In genomic region chr4:10119773-10120172, GRCh38 we compare ENCODE assay signal across 17 cellular contexts. TPM values are rescaled to one million over a fixed set of nuclear protein-coding genes. Genes with fewer than 3 reads are reported as not detected.
A peak's percentile ranks its signal among the peaks of the same experiment; 100 is the strongest.
DNase-seq lines count a peak whose midpoint lies in the region; ATAC-seq and TF ChIP-seq lines count a peak whose summit lies in the region.
"Had no signal": no experiment of that assay in that cellular context is flagged by ENCODE, and none has a peak within 500 bp of the region (broad histone marks: within the 10 kb centered on the region; RNA-seq: fewer than 3 reads in every experiment).

No MANE protein-coding gene starts in this region.

- no peaks in the 10 kb centered on the region for H3K27me3 Mint-ChIP-seq in T-helper 1 cell treated with Interleukin-12 subunit alpha and Interleukin-12 subunit beta and Interleukin-4 antibody, amounts not matched to agents 30 μg/mL and 1 μg/mL, for 36 hours (ENCODE audit: low read depth)
- no peaks in the 10 kb centered on the region for H3K27me3 Mint-ChIP-seq in CD4-positive, alpha-beta T cell

- WGBS in esophagus squamous epithelium, 2 donors = 91 to 92% methylated on average over 5 to 7 of the region's 7 CpGs
- 81 to 88% methylated on average over 7 of the region's 7 CpGs for WGBS in sigmoid colon, 2 donors

- H3K4me3 Mint-ChIP-seq in T-helper 1 cell treated with Interleukin-12 subunit alpha and Interleukin-12 subunit beta and Interleukin-4 antibody, amounts not matched to agents 30 μg/mL and 1 μg/mL, for 36 hours = no peak overlapping the region
- peak overlapping the region; percentile 62 for H3K4me3 Mint-ChIP-seq in CD4-positive, alpha-beta T cell

- TF ChIP-seq POLR2A in esophagus squamous epithelium (IDR thresholded peaks at IDR 0.05) (no peak), sigmoid colon (IDR thresholded peaks at IDR 0.05) (no peak), Peyer's patch (IDR thresholded peaks at IDR 0.05) (no peak)

- H3K27me3 ChIP-seq in CD4-positive, alpha-beta T cell (ENCODE audit: control insufficient read depth, insufficient read depth, low read length) = no peaks in the 10 kb centered on the region
- H3K27me3 ChIP-seq in esophagus squamous epithelium = no peaks in the 10 kb centered on the region
- H3K27me3 ChIP-seq in sigmoid colon = no peaks in the 10 kb centered on the region
- no peaks in the 10 kb centered on the region for H3K27me3 ChIP-seq in Peyer's patch

- H3K27ac ChIP-seq in CD4-positive, alpha-beta T cell (ENCODE audit: low read depth, low read length) = peak overlapping the region; percentile 96
- peak overlapping the region in 3 of 4 donors; percentile 38 to 98 (median 47) for H3K27ac ChIP-seq in esophagus squamous epithelium
- H3K27ac ChIP-seq in sigmoid colon = peak overlapping the region; percentile 90 to 98 (median 96)
- peak overlapping the region in 1 of 4 donors; percentile 13 for H3K27ac ChIP-seq in Peyer's patch
- H3K27ac ChIP-seq: KMS-11 had no signal

- H3K4me1 ChIP-seq in esophagus squamous epithelium (peaks cover 16 to 44% (median 28%) of the 10 kb centered on the region in 3 donors), sigmoid colon (peaks cover 0 to 35% (median 29%) of the 10 kb centered on the region in 4 donors), Peyer's patch (peaks cover 10 to 24% (median 14%) of the 10 kb centered on the region in 4 donors)

- POLR2A ChIA-PET in CD4-positive, alpha-beta T cell (lab: Charles Lee) = interaction anchor here (1.1 to 5.3 kb wide), 2 partner anchors 23 to 38 kb away, joined by 3 to 126 read pairs; no protein-coding TSS in a partner anchor

- intact Hi-C loops in CD4-positive, alpha-beta T cell (cut with DNase I, micrococcal nuclease) = loop anchor here (2.0 to 10.0 kb wide), 4 partner anchors 38 to 425 kb away; no protein-coding TSS in a partner anchor
- intact Hi-C loops in esophagus squamous epithelium (cut with DNase I) (no loop called here), sigmoid colon (cut with DNase I) (loop anchor here (2.0 to 5.0 kb wide), 2 partner anchors 37 to 53 kb away; no protein-coding TSS in a partner anchor)

- H3K36me3 ChIP-seq in esophagus squamous epithelium = peaks cover 0 to 8% (median 7%) of the 10 kb centered on the region in 3 donors
- peaks cover 0 to 6% (median 4%) of the 10 kb centered on the region in 4 donors for H3K36me3 ChIP-seq in sigmoid colon
- peaks cover 0 to 6% (median 0%) of the 10 kb centered on the region in 3 donors for H3K36me3 ChIP-seq in Peyer's patch

- H3K36me3 Mint-ChIP-seq in T-helper 1 cell treated with Interleukin-12 subunit alpha and Interleukin-12 subunit beta and Interleukin-4 antibody, amounts not matched to agents 30 μg/mL and 1 μg/mL, for 36 hours (ENCODE audit: low read depth) = peaks cover 13% of the 10 kb centered on the region
- peaks cover 25% of the 10 kb centered on the region for H3K36me3 Mint-ChIP-seq in CD4-positive, alpha-beta T cell (ENCODE audit: low read depth)

- peak overlapping the region; percentile 36 for H3K27ac Mint-ChIP-seq in T-helper 1 cell treated with Interleukin-12 subunit alpha and Interleukin-12 subunit beta and Interleukin-4 antibody, amounts not matched to agents 30 μg/mL and 1 μg/mL, for 36 hours
- H3K27ac Mint-ChIP-seq in CD4-positive, alpha-beta T cell = peak overlapping the region; percentile 98

- no peak for ATAC-seq in CD4-positive, alpha-beta T cell (ENCODE audit: poor library complexity)
- ATAC-seq in HG03378 (IDR thresholded peaks at IDR 0.05; ENCODE audit: unreplicated experiment) = no peak

- H3K9me3 Mint-ChIP-seq in T-helper 1 cell treated with Interleukin-12 subunit alpha and Interleukin-12 subunit beta and Interleukin-4 antibody, amounts not matched to agents 30 μg/mL and 1 μg/mL, for 36 hours = no peaks in the 10 kb centered on the region
- no peaks in the 10 kb centered on the region for H3K9me3 Mint-ChIP-seq in CD4-positive, alpha-beta T cell

- H3K4me3 ChIP-seq in esophagus squamous epithelium = no peak overlapping the region
- no peak overlapping the region for H3K4me3 ChIP-seq in sigmoid colon
- H3K4me3 ChIP-seq in Peyer's patch = no peak overlapping the region

- TF ChIP-seq EP300 in sigmoid colon (IDR thresholded peaks at IDR 0.05) = no peak

- peaks cover 67% of the 10 kb centered on the region for H3K4me1 Mint-ChIP-seq in T-helper 1 cell treated with Interleukin-12 subunit alpha and Interleukin-12 subunit beta and Interleukin-4 antibody, amounts not matched to agents 30 μg/mL and 1 μg/mL, for 36 hours (ENCODE audit: low read depth)
- peaks cover 88% of the 10 kb centered on the region for H3K4me1 Mint-ChIP-seq in CD4-positive, alpha-beta T cell (ENCODE audit: low read depth)

- CTCF ChIA-PET in CD4-positive, alpha-beta T cell (lab: Charles Lee) = interaction anchor here (1.0 to 3.1 kb wide), 3 partner anchors 12 to 30 kb away, joined by 3 to 8 read pairs (median 3); no protein-coding TSS in a partner anchor

- H3K9me3 ChIP-seq in CD4-positive, alpha-beta T cell (ENCODE audit: control insufficient read depth, low read length) = no peaks in the 10 kb centered on the region
- H3K9me3 ChIP-seq in esophagus squamous epithelium = no peaks in the 10 kb centered on the region
- H3K9me3 ChIP-seq in sigmoid colon = no peaks in the 10 kb centered on the region
- H3K9me3 ChIP-seq in Peyer's patch = no peaks in the 10 kb centered on the region

- no peak for TF ChIP-seq CTCF in CD4-positive, alpha-beta T cell (IDR thresholded peaks at IDR 0.05)
- TF ChIP-seq CTCF in esophagus squamous epithelium (IDR thresholded peaks at IDR 0.05) = no peak
- TF ChIP-seq CTCF in sigmoid colon (IDR thresholded peaks at IDR 0.05) = no peak
- TF ChIP-seq CTCF in Peyer's patch (IDR thresholded peaks at IDR 0.05) = no peak

- DNase-seq in T-helper 1 cell (no peak), esophagus squamous epithelium (lab: John Stamatoyannopoulos, UW) (no peak), sigmoid colon (no peak), Peyer's patch (no peak), activated T-cell treated with anti-CD3 and anti-CD28 coated beads for 4 hours (no peak)
- DNase-seq in CD4-positive, alpha-beta T cell = no peak
- DNase-seq: C1 segment of cervical spinal cord; DMS 273 treated with DMSO at 0.1 percent for 48 hours; GOT3; NCI-H1436 treated with DMSO at 0.1 percent for 48 hours; NCI-H2081; NCI-H524; NK-92 treated with Interleukin-12 subunit alpha and Interleukin-12 subunit beta, amount 100 ng/mL, for 24 hours; RPMI8226 had no signal

RNA-seq across cellular contexts. Expression of gene WDR1, which starts 3.2 kb away (rescaled TPM):
- total RNA-seq in CD4-positive, alpha-beta T cell = 100 to 1,000 TPM; 197 to 198 TPM
- total RNA-seq in esophagus squamous epithelium = 100 to 1,000 TPM; 131 to 203 (median 171) TPM
- total RNA-seq in sigmoid colon = 100 to 1,000 TPM; 171 to 267 (median 238) TPM
- polyA plus RNA-seq in sigmoid colon = 100 to 1,000 TPM; 200 to 267 (median 247) TPM
- total RNA-seq in Peyer's patch = 100 to 1,000 TPM; 170 to 192 (median 180) TPM
